Comparison of ENCODE assay signal across 1 cellular context in the genomic region with DNA sequence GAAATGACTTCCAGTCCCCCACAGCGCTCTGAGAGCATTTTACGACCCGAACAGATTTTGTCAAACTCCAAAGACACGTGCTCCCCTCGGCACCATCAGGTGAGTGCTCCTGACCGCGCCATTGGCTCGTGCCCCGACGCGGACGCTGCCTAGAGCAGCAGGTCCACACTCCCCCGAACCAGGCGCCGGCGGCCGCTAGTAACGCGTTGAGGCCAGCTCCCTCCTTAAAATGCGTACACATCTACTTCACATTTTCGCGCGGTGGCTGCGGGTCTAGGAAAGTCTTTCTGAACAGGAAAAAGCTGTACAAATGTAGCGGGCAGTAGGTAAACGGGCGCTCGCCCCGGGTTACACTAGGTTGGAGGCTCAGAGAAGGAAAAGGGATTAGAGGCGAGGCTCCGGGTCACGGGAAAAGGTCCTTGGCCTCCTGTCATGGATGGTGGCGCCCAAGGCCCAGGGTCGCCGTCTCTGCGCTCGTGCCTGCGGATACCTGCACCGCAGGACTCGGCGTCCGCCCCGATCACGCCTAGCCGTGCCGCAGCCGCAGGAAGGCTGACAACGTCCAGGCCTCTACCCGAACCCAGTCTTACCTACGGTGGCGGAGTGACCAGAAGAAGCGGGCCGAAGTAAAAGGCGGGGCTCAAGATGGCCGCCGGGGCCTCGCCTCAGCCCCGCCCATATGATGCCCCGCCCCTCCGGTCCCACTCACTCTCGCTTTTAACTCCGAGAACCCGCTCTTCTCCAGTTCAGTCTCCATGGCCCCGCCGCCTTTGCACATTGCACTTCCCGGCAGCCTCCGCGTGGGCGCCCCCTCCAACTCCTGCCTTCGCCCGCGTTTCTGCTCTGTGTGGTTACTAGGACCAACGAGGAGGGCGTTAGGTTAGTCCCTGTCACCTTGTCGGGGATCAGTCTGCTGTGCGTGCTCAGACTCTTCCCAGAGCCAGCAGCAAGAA.
A peak's percentile ranks its signal among the peaks of the same experiment; 100 is the strongest.
TF ChIP-seq lines count a peak whose summit lies in the region.

ESD (minus strand) TSS at position 647 of the 953 bp plus-strand sequence. CDS start 5,748 bp downstream, outside the sequence.

TF ChIP-seq in K562, 482 proteins besides CTCF, POLR2A, EP300 and RAD21 (continued from another document):
- TF ChIP-seq, protein P1, sequence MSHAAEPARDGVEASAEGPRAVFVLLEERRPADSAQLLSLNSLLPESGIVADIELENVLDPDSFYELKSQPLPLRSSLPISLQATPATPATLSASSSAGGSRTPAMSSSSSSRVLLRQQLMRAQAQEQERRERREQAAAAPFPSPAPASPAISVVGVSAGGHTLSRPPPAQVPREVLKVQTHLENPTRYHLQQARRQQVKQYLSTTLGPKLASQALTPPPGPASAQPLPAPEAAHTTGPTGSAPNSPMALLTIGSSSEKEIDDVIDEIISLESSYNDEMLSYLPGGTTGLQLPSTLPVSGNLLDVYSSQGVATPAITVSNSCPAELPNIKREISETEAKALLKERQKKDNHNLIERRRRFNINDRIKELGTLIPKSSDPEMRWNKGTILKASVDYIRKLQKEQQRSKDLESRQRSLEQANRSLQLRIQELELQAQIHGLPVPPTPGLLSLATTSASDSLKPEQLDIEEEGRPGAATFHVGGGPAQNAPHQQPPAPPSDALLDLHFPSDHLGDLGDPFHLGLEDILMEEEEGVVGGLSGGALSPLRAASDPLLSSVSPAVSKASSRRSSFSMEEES (CRISPR knock-in tag; IDR thresholded peaks at IDR 0.05), result no peak
- TF ChIP-seq KDM4B (IDR thresholded peaks at IDR 0.05; ENCODE audit: borderline replicate concordance in 2 of 2, low read depth in 1 of 2), result no peak
- no peak for TF ChIP-seq ZFPM2 (CRISPR knock-in tag; IDR thresholded peaks at IDR 0.05)
- peak; percentile 68 for TF ChIP-seq USF2 (CRISPR knock-in tag; IDR thresholded peaks at IDR 0.05)
- no peak for TF ChIP-seq TCF7L2 (IDR thresholded peaks at IDR 0.05; ENCODE audit: low read depth, low read length)
- no peak for TF ChIP-seq MCM3 (IDR thresholded peaks at IDR 0.05)
- peak; percentile 88 for TF ChIP-seq MAX (CRISPR knock-in tag; IDR thresholded peaks at IDR 0.05)
- peak; percentile 68 for TF ChIP-seq HNRNPLL (IDR thresholded peaks at IDR 0.05; ENCODE audit: low read depth, low read length, poor library complexity, severe bottlenecking)
- peak; percentile 62 for TF ChIP-seq CXXC5 (CRISPR knock-in tag; IDR thresholded peaks at IDR 0.05)
- no peak for TF ChIP-seq ZNF766 (CRISPR knock-in tag; conservative IDR thresholded peaks at IDR 0.05)
- no peak for TF ChIP-seq ZNF175 (CRISPR knock-in tag; IDR thresholded peaks at IDR 0.05; ENCODE audit: low read depth)
- TF ChIP-seq ARID2 (IDR thresholded peaks at IDR 0.05), result no peak
- TF ChIP-seq ZNF143 (CRISPR knock-in tag; IDR thresholded peaks at IDR 0.05), result peak; percentile 76
- TF ChIP-seq FOXK1 (CRISPR knock-in tag; IDR thresholded peaks at IDR 0.05; ENCODE audit: borderline replicate concordance), result no peak
- no peak for TF ChIP-seq CLOCK (CRISPR knock-in tag; IDR thresholded peaks at IDR 0.05; ENCODE audit: borderline replicate concordance)
- no peak for TF ChIP-seq PRMT5 (CRISPR knock-in tag; IDR thresholded peaks at IDR 0.05)
- no peak for TF ChIP-seq RBM25 (IDR thresholded peaks at IDR 0.05; ENCODE audit: low read depth, low read length, severe bottlenecking)
